ENCODE assay signal across 19 cellular contexts in genomic region chr1:192343304-192343703, GRCh38. TPM values are rescaled to one million over a fixed set of nuclear protein-coding genes. Genes with fewer than 3 reads are reported as not detected.
DNase-seq lines count a peak whose midpoint lies in the region; ATAC-seq lines count a peak whose summit lies in the region.
"Had no signal": no experiment of that assay in that cellular context is flagged by ENCODE, and none has a peak within 500 bp of the region (broad histone marks: within the 10 kb centered on the region; RNA-seq: fewer than 3 reads in every experiment).

No MANE protein-coding gene starts in this region.

- POLR2A ChIA-PET in activated CD4-positive, alpha-beta T cell treated with anti-CD3 and anti-CD28 coated beads, Interleukin-2, amount 10 ng/mL, durations not matched to agents 7 days and 5 days (lab: Charles Lee) = no interaction called here

- H4K5ac ChIP-seq in mesendoderm (ENCODE audit: low read length) = no peak overlapping the region

- no peak for ATAC-seq in right cardiac atrium
- ATAC-seq in activated CD4-positive, CD25-positive, alpha-beta regulatory T cell treated with anti-CD3 and anti-CD28 coated beads, Interleukin-2, amount 50 U/mL, for 24 hours = no peak

- H3K79me1 ChIP-seq in mesendoderm (ENCODE audit: low read length) = no peaks in the 10 kb centered on the region

- DNase-seq in NCI-H446 (lab: John Stamatoyannopoulos, UW) (peak; percentile 63 to 92), SK-N-MC (ENCODE audit: low read depth, low spot score) (no peak), mesendoderm (peak; percentile 52), right cardiac atrium (no peak), NCI-H2081 (lab: John Stamatoyannopoulos, UW) (no peak)
- no peak for DNase-seq in activated CD4-positive, alpha-beta T cell treated with anti-CD3 and anti-CD28 coated beads, Interleukin-2, amount 10 ng/mL, durations not matched to agents 7 days and 5 days
- DNase-seq: 8988T; BE2C; CD4-positive, CD25-positive, alpha-beta regulatory T cell; GF-D8; H9; NCI-H1105 treated with DMSO at 0.1 percent for 48 hours; NCI-H1694 treated with DMSO at 0.1 percent for 48 hours; NCI-H748 treated with DMSO at 0.1 percent for 48 hours; PC-9; SIG-M5 had no signal

- no peak overlapping the region for H3K56ac ChIP-seq in mesendoderm (ENCODE audit: low read length)

- H3K4me1 ChIP-seq in ACC112 (ENCODE audit: control insufficient read depth, insufficient read depth, low read length, unreplicated experiment) = no peaks in the 10 kb centered on the region
- H3K4me1 ChIP-seq in mesendoderm (ENCODE audit: control insufficient read depth, low read depth, low read length) = peaks cover 3% of the 10 kb centered on the region
- no peaks in the 10 kb centered on the region for H3K4me1 ChIP-seq in right cardiac atrium (ENCODE audit: control insufficient read depth, insufficient read depth, low read length)
- H3K4me1 ChIP-seq: BE2C had no signal

- H2AFZ ChIP-seq in ACC112 (ENCODE audit: low read length, unreplicated experiment) = peak overlapping the region; percentile 7

- no peak overlapping the region for H2BK120ac ChIP-seq in mesendoderm (ENCODE audit: low read depth, low read length)

- no peaks in the 10 kb centered on the region for H3K27me3 Mint-ChIP-seq in activated CD4-positive, alpha-beta T cell treated with anti-CD3 and anti-CD28 coated beads, Interleukin-2, amount 10 ng/mL, durations not matched to agents 7 days and 5 days
- H3K27me3 Mint-ChIP-seq: CD4-positive, CD25-positive, alpha-beta regulatory T cell had no signal

- H3K36me3 ChIP-seq in ACC112 (ENCODE audit: insufficient read depth, low read length) (no peaks in the 10 kb centered on the region), SK-N-MC (ENCODE audit: insufficient read depth, low read length) (no peaks in the 10 kb centered on the region), mesendoderm (ENCODE audit: control insufficient read depth, insufficient read depth, low read length) (no peaks in the 10 kb centered on the region)
- H3K36me3 ChIP-seq: BE2C had no signal

- H3K27ac ChIP-seq in ACC112 (ENCODE audit: low read depth, low read length) (no peak overlapping the region), SK-N-MC (peak overlapping the region; percentile 69), mesendoderm (ENCODE audit: low read depth, low read length) (no peak overlapping the region), right cardiac atrium (ENCODE audit: low read length) (no peak overlapping the region)
- H3K27ac ChIP-seq: PC-9, RWPE1 had no signal

- H3K9me3 ChIP-seq in SK-N-MC (ENCODE audit: low read depth, low read length) = no peaks in the 10 kb centered on the region
- no peaks in the 10 kb centered on the region for H3K9me3 ChIP-seq in right cardiac atrium (ENCODE audit: control insufficient read depth, low read length)
- H3K9me3 ChIP-seq: BE2C had no signal

- H3K4me3 Mint-ChIP-seq in activated CD4-positive, alpha-beta T cell treated with anti-CD3 and anti-CD28 coated beads, Interleukin-2, amount 10 ng/mL, durations not matched to agents 7 days and 5 days = no peak overlapping the region
- H3K4me3 Mint-ChIP-seq: CD4-positive, CD25-positive, alpha-beta regulatory T cell; H9 had no signal

- H3K36me3 Mint-ChIP-seq in activated CD4-positive, alpha-beta T cell treated with anti-CD3 and anti-CD28 coated beads, Interleukin-2, amount 10 ng/mL, durations not matched to agents 7 days and 5 days (ENCODE audit: low read depth) = no peaks in the 10 kb centered on the region
- H3K36me3 Mint-ChIP-seq: CD4-positive, CD25-positive, alpha-beta regulatory T cell had no signal

- H3K4me3 ChIP-seq in ACC112 (ENCODE audit: low read depth, low read length) (no peak overlapping the region), SK-N-MC (peak overlapping the region; percentile 62), mesendoderm (ENCODE audit: low read length) (no peak overlapping the region), right cardiac atrium (ENCODE audit: low read length) (no peak overlapping the region)
- H3K4me3 ChIP-seq: PC-9 had no signal

- intact Hi-C loops in right cardiac atrium (cut with DNase I) = no loop called here

- no peak overlapping the region for H3K23ac ChIP-seq in mesendoderm (ENCODE audit: low read length)

- no peak overlapping the region for H4K8ac ChIP-seq in mesendoderm (ENCODE audit: low read depth, low read length)

- H2AK5ac ChIP-seq in mesendoderm (ENCODE audit: low read length) = no peak overlapping the region

- H3K27me3 ChIP-seq in ACC112 (ENCODE audit: insufficient read depth, low read length) (no peaks in the 10 kb centered on the region), mesendoderm (ENCODE audit: insufficient read depth, low read length, poor library complexity) (no peaks in the 10 kb centered on the region), right cardiac atrium (ENCODE audit: control insufficient read depth, insufficient read depth) (no peaks in the 10 kb centered on the region)
- H3K27me3 ChIP-seq: BE2C had no signal

- H3K4me1 Mint-ChIP-seq in activated CD4-positive, alpha-beta T cell treated with anti-CD3 and anti-CD28 coated beads, Interleukin-2, amount 10 ng/mL, durations not matched to agents 7 days and 5 days = no peaks in the 10 kb centered on the region
- H3K4me1 Mint-ChIP-seq: CD4-positive, CD25-positive, alpha-beta regulatory T cell had no signal

- H3K79me2 ChIP-seq in ACC112 (ENCODE audit: control insufficient read depth, insufficient read depth, low read length, unreplicated experiment) = no peaks in the 10 kb centered on the region
- no peaks in the 10 kb centered on the region for H3K79me2 ChIP-seq in mesendoderm (ENCODE audit: control insufficient read depth, insufficient read depth, low read length)

- no peak overlapping the region for H3K4ac ChIP-seq in mesendoderm (ENCODE audit: low read depth, low read length)

- peak overlapping the region; percentile 24 for H3K9ac ChIP-seq in SK-N-MC (ENCODE audit: insufficient read length)
- H3K9ac ChIP-seq in mesendoderm (ENCODE audit: low read length) = no peak overlapping the region

- no peak overlapping the region for H3K4me2 ChIP-seq in mesendoderm (ENCODE audit: low read length)
- H3K4me2 ChIP-seq: PC-9 had no signal

- H3K18ac ChIP-seq in mesendoderm (ENCODE audit: low read length) = no peak overlapping the region

- CTCF ChIA-PET in activated CD4-positive, alpha-beta T cell treated with anti-CD3 and anti-CD28 coated beads, Interleukin-2, amount 10 ng/mL, durations not matched to agents 7 days and 5 days (lab: Charles Lee) = no interaction called here

- no peak overlapping the region for H3K27ac Mint-ChIP-seq in activated CD4-positive, alpha-beta T cell treated with anti-CD3 and anti-CD28 coated beads, Interleukin-2, amount 10 ng/mL, durations not matched to agents 7 days and 5 days
- H3K27ac Mint-ChIP-seq: CD4-positive, CD25-positive, alpha-beta regulatory T cell; H9 had no signal

- H2BK5ac ChIP-seq in mesendoderm (ENCODE audit: low read length) = no peak overlapping the region

- no peaks in the 10 kb centered on the region for H3K9me3 Mint-ChIP-seq in activated CD4-positive, alpha-beta T cell treated with anti-CD3 and anti-CD28 coated beads, Interleukin-2, amount 10 ng/mL, durations not matched to agents 7 days and 5 days

- H2BK15ac ChIP-seq in mesendoderm (replicated peaks; ENCODE audit: low read depth) = no peak overlapping the region

- WGBS in mesendoderm (ENCODE audit: extremely low coverage, insufficient coverage, low lambda C conversion rate) = no CpG with 5 or more reads among the region's 3 CpGs
- WGBS in right cardiac atrium = 37% methylated on average over 3 of the region's 3 CpGs

RNA-seq across cellular contexts. Expression of gene RGS21, which starts 26.5 kb away (rescaled TPM):
- polyA plus RNA-seq in mesendoderm (2013, experiment 1 of 2) = not detected
- polyA plus RNA-seq in mesendoderm (2013, experiment 2 of 2) = 0.03 TPM
- not detected for total RNA-seq in right cardiac atrium
- not detected for polyA plus RNA-seq in right cardiac atrium
- not detected for total RNA-seq in activated CD4-positive, alpha-beta T cell treated with anti-CD3 and anti-CD28 coated beads, Interleukin-2, amount 10 ng/mL, durations not matched to agents 7 days and 5 days
- total RNA-seq: CD4-positive, CD25-positive, alpha-beta regulatory T cell; H9; PC-9 had no signal
- polyA plus RNA-seq: CD4-positive, CD25-positive, alpha-beta regulatory T cell had no signal

Comparison
In these comparisons a context has a peak if more than half of its experiments do, and no peak if none do; other contexts are left out.
1. DNase-seq: peak in NCI-H446 (2 of 2) and mesendoderm (single experiment); none in SK-N-MC (single experiment), right cardiac atrium (0 of 3), NCI-H2081 (0 of 2) and activated CD4-positive, alpha-beta T cell treated with anti-CD3 and anti-CD28 coated beads, Interleukin-2, amount 10 ng/mL, durations not matched to agents 7 days and 5 days (single experiment).